8 cellular contexts compared by ENCODE assay signal in genomic region chr1:27602510-27603319, GRCh38. TPM values are rescaled to one million over a fixed set of nuclear protein-coding genes. Genes with fewer than 3 reads are reported as not detected.
A peak's percentile ranks its signal among the peaks of the same experiment; 100 is the strongest.
DNase-seq lines count a peak whose midpoint lies in the region; ATAC-seq, FAIRE-seq and TF ChIP-seq lines count a peak whose summit lies in the region.

No MANE protein-coding gene starts in this region.

- no peak for FAIRE-seq in A549 (lab: Jason Lieb, UNC)

- H3K27me3 Mint-ChIP-seq in type B pancreatic cell = no peaks in the 10 kb centered on the region

- no peaks in the 10 kb centered on the region for H3K36me3 ChIP-seq in ectodermal cell (ENCODE audit: control insufficient read depth, insufficient read depth, low read length)

- TF ChIP-seq CTCF in A549 (IDR thresholded peaks at IDR 0.05) = no peak
- TF ChIP-seq CTCF in GM13976 (IDR thresholded peaks at IDR 0.05; ENCODE audit: borderline replicate concordance, control extremely low read depth, extremely low read depth, insufficient read depth, missing control alignments) = no peak
- TF ChIP-seq CTCF in type B pancreatic cell (conservative IDR thresholded peaks at IDR 0.05) = no peak

- CTCF ChIA-PET in A549 (lab: Yijun Ruan, JAX) = interaction anchor here (0.7 to 23.7 kb wide), 8 partner anchors 8 to 302 kb away, joined by 3 to 314 read pairs (median 6); no protein-coding TSS in a partner anchor

- peak in 1 of 2 experiments; percentile 25 for DNase-seq in A549 (ENCODE audit: low read depth in 1 of 2, low spot score in 1 of 2)
- DNase-seq in GM13976 (ENCODE audit: low spot score) = peak; percentile 67
- peak; percentile 42 for DNase-seq in T-helper 9 cell
- DNase-seq in lung microvascular endothelial cell (ENCODE audit: low read depth in 2 of 2) = peak; percentile 53 to 71
- DNase-seq in type B pancreatic cell (ENCODE audit: extremely low spot score, unreplicated experiment) = no peak
- DNase-seq in GOT3 (lab: John Stamatoyannopoulos, UW) = no peak
- no peak for DNase-seq in superior temporal gyrus (ENCODE audit: extremely low spot score)

- H3K4me3 ChIP-seq in A549 (peak overlapping the region; percentile 90), ectodermal cell (ENCODE audit: insufficient read depth, low read depth, low read length) (peak overlapping the region; percentile 96)

- 1% methylated on average over 13 of the region's 55 CpGs for WGBS in A549 (ENCODE audit: missing lambda C conversion rate)
- WGBS in ectodermal cell, 2 experiments = 0% methylated on average over 31 to 32 of the region's 55 CpGs

- H3K9me3 Mint-ChIP-seq in type B pancreatic cell = no peaks in the 10 kb centered on the region

- H3K4me3 Mint-ChIP-seq in type B pancreatic cell = peak overlapping the region; percentile 93

- in situ Hi-C loops in GM13976 (cut with MboI; ENCODE audit: low sequenced_read_pairs, unreplicated experiment) = loop anchor here (10.0 kb wide), 1 partner anchor 208 kb away; the partner anchor contains the start of gene GPR3

- peak in 1 of 2 experiments; percentile 2; a peak in 3 of 6 replicates for ATAC-seq in A549

- peak overlapping the region; percentile 99 for H3K4me2 ChIP-seq in A549

- peak overlapping the region; percentile 85 for H3K27ac Mint-ChIP-seq in type B pancreatic cell

- H3K9me3 ChIP-seq in A549 = no peaks in the 10 kb centered on the region
- no peaks in the 10 kb centered on the region for H3K9me3 ChIP-seq in ectodermal cell (ENCODE audit: control insufficient read depth, low read length)

- H3K4me1 Mint-ChIP-seq in type B pancreatic cell (ENCODE audit: unreplicated experiment) = peaks cover 54% of the 10 kb centered on the region

- no peak for TF ChIP-seq POLR2A in A549 (IDR thresholded peaks at IDR 0.05; ENCODE audit: low read length)

- POLR2A ChIA-PET in A549 (lab: Yijun Ruan, JAX) = interaction anchor here (1.2 to 2.2 kb wide), 2 partner anchors 28 to 46 kb away, joined by 3 to 9 read pairs; no protein-coding TSS in a partner anchor

- no peaks in the 10 kb centered on the region for H3K36me3 Mint-ChIP-seq in type B pancreatic cell

- H3K27ac ChIP-seq in A549 (peak overlapping the region; percentile 83 to 89), ectodermal cell (ENCODE audit: insufficient read depth, low read depth, low read length, poor library complexity, severe bottlenecking) (peak overlapping the region; percentile 19)

- no peaks in the 10 kb centered on the region for H3K27me3 ChIP-seq in ectodermal cell (ENCODE audit: control insufficient read depth, insufficient read depth, low read length, poor library complexity, severe bottlenecking)

- TF ChIP-seq RAD21 in A549 (conservative IDR thresholded peaks at IDR 0.05 in 1 of 2, IDR thresholded peaks at IDR 0.05 in 1 of 2) = no peak; a peak in 1 of 5 replicates

- peaks cover 58% of the 10 kb centered on the region for H3K4me1 ChIP-seq in A549
- peaks cover 71% of the 10 kb centered on the region for H3K4me1 ChIP-seq in ectodermal cell (ENCODE audit: control insufficient read depth, insufficient read depth, low read length)

- no peak for TF ChIP-seq EP300 in A549 (IDR thresholded peaks at IDR 0.05)

TF ChIP-seq in A549, 52 proteins besides CTCF, POLR2A, EP300 and RAD21:
- TF ChIP-seq JUN (IDR thresholded peaks at IDR 0.05) (no peak), HMGXB4 (CRISPR knock-in tag; IDR thresholded peaks at IDR 0.05; ENCODE audit: borderline replicate concordance) (no peak), MAZ (IDR thresholded peaks at IDR 0.05; ENCODE audit: borderline replicate concordance, low read depth, low read length) (no peak), TP53 (CRISPR knock-in tag; IDR thresholded peaks at IDR 0.05) (no peak), NFE2L2 (conservative IDR thresholded peaks at IDR 0.05; ENCODE audit: low read length) (no peak), RNF2 (IDR thresholded peaks at IDR 0.05; ENCODE audit: borderline replicate concordance, low read depth) (no peak), JUNB (IDR thresholded peaks at IDR 0.05) (no peak), BHLHE40 (IDR thresholded peaks at IDR 0.05; ENCODE audit: low read depth, low read length) (no peak), ZNF302 (CRISPR knock-in tag; IDR thresholded peaks at IDR 0.05) (no peak), E2F6 (IDR thresholded peaks at IDR 0.05; ENCODE audit: borderline replicate concordance, low read depth) (no peak), PHF8 (IDR thresholded peaks at IDR 0.05; ENCODE audit: borderline replicate concordance, low read depth) (no peak), CEBPB (IDR thresholded peaks at IDR 0.05) (no peak), HOXB5 (CRISPR knock-in tag; IDR thresholded peaks at IDR 0.05) (no peak), POLR2AphosphoS2 (conservative IDR thresholded peaks at IDR 0.05; ENCODE audit: low read length) (no peak), KDM1A (IDR thresholded peaks at IDR 0.05; ENCODE audit: low read depth) (no peak), MYC (IDR thresholded peaks at IDR 0.05; ENCODE audit: borderline replicate concordance, low read length) (no peak), EHMT2 (IDR thresholded peaks at IDR 0.05; ENCODE audit: low read depth) (no peak), USF2 (IDR thresholded peaks at IDR 0.05) (no peak), CBX2 (IDR thresholded peaks at IDR 0.05; ENCODE audit: borderline replicate concordance, low read depth) (no peak), HOXB13 (CRISPR knock-in tag; IDR thresholded peaks at IDR 0.05; ENCODE audit: low read depth) (no peak)
TF ChIP-seq in A549: peak in this region for 0.

RNA-seq across cellular contexts. Expression of gene AHDC1, which starts 1.2 kb away (rescaled TPM):
- 1.3 and 2.6 TPM in 2 replicates for polyA plus RNA-seq in A549 (2011; rRNA removed)
- 5.0 and 6.2 TPM in 2 replicates for polyA plus RNA-seq in A549 (2012; cell fraction: cytosol; rRNA removed)
- 12.9 and 17.1 TPM in 2 replicates for polyA plus RNA-seq in A549 (2012; cell fraction: nucleus; rRNA removed)
- 9.8 to 11.5 TPM (median 10.0 TPM) in 3 replicates for polyA plus RNA-seq in A549 (2017; fragmentation: RNase III; extraction: RNeasy Plus Mini Kit Qiagen cat#74134 plus additional on column Dnase treatment)
- 2.9 and 3.6 TPM in 2 replicates for polyA minus RNA-seq in A549 (2011; rRNA and poly(A)+ RNA removed)
- 90.4 TPM for polyA plus RNA-seq in ectodermal cell (2013, experiment 1 of 4)
- 114 TPM for polyA plus RNA-seq in ectodermal cell (2013, experiment 2 of 4)
- 75.5 TPM for polyA plus RNA-seq in ectodermal cell (2013, experiment 3 of 4)
- 88.7 TPM for polyA plus RNA-seq in ectodermal cell (2013, experiment 4 of 4)
- total RNA-seq in lung microvascular endothelial cell = 5.0 and 6.7 TPM in 2 replicates
- total RNA-seq in type B pancreatic cell (ENCODE audit: low replicate concordance) = 49.3 and 61.0 TPM in 2 replicates

RNA-seq across cellular contexts. Expression of gene FGR, which starts 32.3 kb away (rescaled TPM):
- polyA plus RNA-seq in A549 (2011; rRNA removed) (not detected in 2 replicates), A549 (2017; fragmentation: RNase III; extraction: RNeasy Plus Mini Kit Qiagen cat#74134 plus additional on column Dnase treatment) (not detected in 3 replicates)
- not detected in 2 replicates for polyA plus RNA-seq in A549 (2012; cell fraction: cytosol; rRNA removed)
- not detected in 2 replicates for polyA plus RNA-seq in A549 (2012; cell fraction: nucleus; rRNA removed)
- not detected in 2 replicates for polyA minus RNA-seq in A549 (2011; rRNA and poly(A)+ RNA removed)
- polyA plus RNA-seq in ectodermal cell (2013, experiment 1 of 4) = not detected
- polyA plus RNA-seq in ectodermal cell (2013, experiment 2 of 4) = not detected
- not detected for polyA plus RNA-seq in ectodermal cell (2013, experiment 3 of 4)
- polyA plus RNA-seq in ectodermal cell (2013, experiment 4 of 4) = not detected
- total RNA-seq in lung microvascular endothelial cell (under 0.01 and 0.20 TPM in 2 replicates), type B pancreatic cell (ENCODE audit: low replicate concordance) (not detected in 2 replicates)

Comparison
In these comparisons a context has a peak if more than half of its experiments do, and no peak if none do; other contexts are left out.
1. DNase-seq: peak in GM13976 (single experiment), T-helper 9 cell (single experiment) and lung microvascular endothelial cell (2 of 2); none in type B pancreatic cell (single experiment), GOT3 (single experiment) and superior temporal gyrus (single experiment).